ENCODE assay signal across 26 cellular contexts in genomic region chr7:66948480-66949109, GRCh38.
"Had no signal": no experiment of that assay in that cellular context is flagged by ENCODE, and none has a peak within 500 bp of the region (broad histone marks: within the 10 kb centered on the region; RNA-seq: fewer than 3 reads in every experiment).

No MANE protein-coding gene starts in this region.

- DNase-seq: activated B cell treated with CpG ODN at 0.5 μM for 24 hours; activated CD4-positive, alpha-beta T cell treated with anti-CD3 and anti-CD28 coated beads for 1 hour; activated CD4-positive, alpha-beta T cell treated with anti-CD3 and anti-CD28 coated beads, Interleukin-2, amount 10 ng/mL, durations not matched to agents 24 days and 14 days; activated CD4-positive, alpha-beta T cell treated with anti-CD3 and anti-CD28 coated beads, Interleukin-2, amount 50 U/mL, for 48 hours; activated CD8-positive, alpha-beta memory T cell treated with anti-CD3 and anti-CD28 coated beads, Interleukin-2, amount 10 ng/mL, durations not matched to agents 7 days and 5 days; activated naive CD4-positive, alpha-beta T cell treated with anti-CD3 and anti-CD28 coated beads, Interleukin-2, amount 50 U/mL, for 16 hours; activated naive CD8-positive, alpha-beta T cell treated with anti-CD3 and anti-CD28 coated beads, Interleukin-2, amount 10 ng/mL, durations not matched to agents 7 days and 5 days; anterior cingulate cortex; cerebellar nuclear complex; colonic mucosa; KBM-7; MG63; NCI-H1105; NCI-H1436; NCI-H1694 treated with DMSO at 0.1 percent for 48 hours; NCI-H2029 treated with DMSO at 0.1 percent for 48 hours; NCI-H345; NCI-H510A; NCI-H526 treated with DMSO at 0.1 percent for 48 hours; NK-92 treated with Interleukin-12 subunit alpha and Interleukin-12 subunit beta, amount 100 ng/mL, for 24 hours; Right ventricle myocardium superior; RPMI8226; SJCRH30; T-helper 17 cell; T-helper 9 cell had no signal

- H3K9me3 ChIP-seq: adrenal gland, colonic mucosa, MG63, SJCRH30 had no signal

- H3K27ac ChIP-seq: adrenal gland, colonic mucosa, SJCRH30 had no signal

- H3K27me3 ChIP-seq: adrenal gland, colonic mucosa, MG63, SJCRH30 had no signal

- H3K4me3 ChIP-seq: adrenal gland, colonic mucosa, MG63, SJCRH30 had no signal

- H3K4me1 ChIP-seq: SJCRH30 had no signal
